ENCODE assay signal across 20 cellular contexts in genomic region chr5:135393691-135394090, GRCh38. TPM values are rescaled to one million over a fixed set of nuclear protein-coding genes. Genes with fewer than 3 reads are reported as not detected.
A peak's percentile ranks its signal among the peaks of the same experiment; 100 is the strongest.
DNase-seq lines count a peak whose midpoint lies in the region; ATAC-seq and TF ChIP-seq lines count a peak whose summit lies in the region.
"Had no signal": no experiment of that assay in that cellular context is flagged by ENCODE, and none has a peak within 500 bp of the region (broad histone marks: within the 10 kb centered on the region; RNA-seq: fewer than 3 reads in every experiment).

No MANE protein-coding gene starts in this region.

- H3K14ac ChIP-seq in IMR-90 (replicated peaks; ENCODE audit: low read depth, low read length), result peak overlapping the region; percentile 61

- no peak overlapping the region for H3K9ac ChIP-seq in IMR-90 (ENCODE audit: low read depth, low read length)

- peak overlapping the region; percentile 79; the same call in 1 of the 2 replicates for H3K18ac ChIP-seq in IMR-90 (ENCODE audit: low read depth, low read length)

- H2BK5ac ChIP-seq in IMR-90 (ENCODE audit: low read depth, low read length, poor library complexity, severe bottlenecking), result peak overlapping the region; percentile 58

- ATAC-seq in IMR-90 (ENCODE audit: low read depth), result peak; percentile 59
- ATAC-seq in central memory CD8-positive, alpha-beta T cell (replicated peaks; ENCODE audit: extremely low read depth, poor library complexity, severe bottlenecking), result no peak
- ATAC-seq in GM21528 (IDR thresholded peaks at IDR 0.05; ENCODE audit: low FRiP score, unreplicated experiment), result no peak
- ATAC-seq in GM18861 (IDR thresholded peaks at IDR 0.05; ENCODE audit: unreplicated experiment), result no peak
- no peak for ATAC-seq in HG02870 (IDR thresholded peaks at IDR 0.05; ENCODE audit: unreplicated experiment)

- peak overlapping the region; percentile 52 for H2BK20ac ChIP-seq in IMR-90 (ENCODE audit: low read depth, low read length)

- peak overlapping the region; percentile 63; the same call in 1 of the 2 replicates for H2AK5ac ChIP-seq in IMR-90 (ENCODE audit: low read depth, low read length)

- in situ Hi-C loops in IMR-90 (cut with MboI; ENCODE audit: low sequenced_read_pairs), result no loop called here

- no peaks in the 10 kb centered on the region for H3K9me3 ChIP-seq in IMR-90 (ENCODE audit: control insufficient read depth, insufficient read depth, low read length)
- H3K9me3 ChIP-seq in muscle layer of duodenum (ENCODE audit: control insufficient read depth in 1 of 2, low read length in 2 of 2), result no peaks in the 10 kb centered on the region
- H3K9me3 ChIP-seq: colonic mucosa had no signal

- peaks cover 80% of the 10 kb centered on the region for H3K4me1 Mint-ChIP-seq in central memory CD8-positive, alpha-beta T cell

- peak overlapping the region; percentile 1; the same call in 1 of the 2 replicates for H3K27ac ChIP-seq in IMR-90 (ENCODE audit: insufficient read depth, low read length)
- H3K27ac ChIP-seq in muscle layer of duodenum (ENCODE audit: low read length), result peak overlapping the region; percentile 62
- H3K27ac ChIP-seq: colonic mucosa, hepatocyte had no signal

- peak overlapping the region; percentile 34 for H4K91ac ChIP-seq in IMR-90 (ENCODE audit: insufficient read depth, low read depth, low read length)

- DNase-seq in AG09309 (ENCODE audit: low read depth) (peak; percentile 37), IMR-90 (peak; percentile 79), NCI-H1105 (lab: John Stamatoyannopoulos, UW) (no peak)
- DNase-seq in central memory CD8-positive, alpha-beta T cell (ENCODE audit: low spot score in 2 of 2), result no peak
- DNase-seq: activated CD4-positive, alpha-beta T cell treated with anti-CD3 and anti-CD28 coated beads, Interleukin-2, amount 10 ng/mL, durations not matched to agents 7 days and 5 days; activated T-cell treated with anti-CD3 and anti-CD28 coated beads, Interleukin-2, amount 50 U/mL, for 48 hours; amniotic stem cell; colonic mucosa; left cardiac atrium; NCI-H1417 treated with DMSO at 0.1 percent for 48 hours; NCI-H446 had no signal

- H3K56ac ChIP-seq in IMR-90 (ENCODE audit: extremely low read depth, insufficient read depth, low read length), result no peak overlapping the region

- TF ChIP-seq CTCF in AG09309 (IDR thresholded peaks at IDR 0.05; ENCODE audit: control insufficient read depth, insufficient read depth, low read depth, low read length, missing control alignments) (no peak), IMR-90 (conservative IDR thresholded peaks at IDR 0.05; ENCODE audit: low read depth, low read length) (no peak)

- peaks cover 19% of the 10 kb centered on the region for H3K36me3 Mint-ChIP-seq in central memory CD8-positive, alpha-beta T cell (ENCODE audit: insufficient read depth)

- H2AK9ac ChIP-seq in IMR-90 (replicated peaks; ENCODE audit: low read depth, low read length, poor library complexity), result no peak overlapping the region

- TF ChIP-seq POLR2A in IMR-90 (IDR thresholded peaks at IDR 0.05; ENCODE audit: low read depth, low read length), result no peak

- H2BK15ac ChIP-seq in IMR-90 (ENCODE audit: low read depth, low read length), result no peak overlapping the region

- peak overlapping the region in 1 of 2 experiments; percentile 38; a peak in 1 of 4 replicates for H4K8ac ChIP-seq in IMR-90 (ENCODE audit: low read depth in 2 of 2, low read length in 2 of 2)

- H3K9me3 Mint-ChIP-seq in central memory CD8-positive, alpha-beta T cell, result no peaks in the 10 kb centered on the region
- H3K9me3 Mint-ChIP-seq: activated CD4-positive, alpha-beta T cell treated with anti-CD3 and anti-CD28 coated beads, Interleukin-2, amount 10 ng/mL, durations not matched to agents 7 days and 5 days; IgD-negative memory B cell had no signal

- dilution Hi-C loops in IMR-90 (cut with HindIII; ENCODE audit: low sequenced_read_pairs, unreplicated experiment), result no loop called here

- H4K5ac ChIP-seq in IMR-90 (ENCODE audit: low read depth, low read length), result peak overlapping the region; percentile 18; the same call in 1 of the 2 replicates

- intact Hi-C loops in IMR-90 (cut with micrococcal nuclease), result loop anchor here (2.0 kb wide), 1 partner anchor 39 kb away; no protein-coding TSS in a partner anchor

- H3K9me1 ChIP-seq in IMR-90 (ENCODE audit: insufficient read depth, low read length), result peaks cover 58% of the 10 kb centered on the region

- H3K27ac Mint-ChIP-seq in central memory CD8-positive, alpha-beta T cell (ENCODE audit: low read depth), result peak overlapping the region; percentile 69
- H3K27ac Mint-ChIP-seq: activated CD4-positive, alpha-beta T cell treated with anti-CD3 and anti-CD28 coated beads, Interleukin-2, amount 10 ng/mL, durations not matched to agents 7 days and 5 days had no signal

- no peaks in the 10 kb centered on the region for H3K27me3 ChIP-seq in IMR-90 (ENCODE audit: control insufficient read depth, insufficient read depth, low read length)
- H3K27me3 ChIP-seq in muscle layer of duodenum (ENCODE audit: low read depth, low read length), result no peaks in the 10 kb centered on the region
- H3K27me3 ChIP-seq: colonic mucosa, hepatocyte had no signal

- H3K4me3 ChIP-seq in AG09309 (ENCODE audit: control insufficient read depth, low read depth, low read length) (no peak overlapping the region), IMR-90 (ENCODE audit: insufficient read depth, low read depth, low read length) (no peak overlapping the region), muscle layer of duodenum (ENCODE audit: low read depth in 1 of 2, low read length in 2 of 2) (no peak overlapping the region)
- H3K4me3 ChIP-seq: colonic mucosa, hepatocyte had no signal

- POLR2A ChIA-PET in IMR-90 (lab: Charles Lee; ENCODE audit: unreplicated experiment), result no interaction called here

- peak overlapping the region; percentile 31 for H2BK120ac ChIP-seq in IMR-90 (ENCODE audit: low read depth, low read length)

- H4K20me1 ChIP-seq in IMR-90 (ENCODE audit: insufficient read depth, low read length), result peaks cover 88% of the 10 kb centered on the region

- no CpG with 5 or more reads among the region's 3 CpGs for WGBS in IMR-90 (ENCODE audit: extremely low coverage in 2 of 2, insufficient read length in 1 of 2), 2 experiments

- H3K36me3 ChIP-seq in IMR-90 (ENCODE audit: control insufficient read depth, insufficient read depth, low read length) (peaks cover 4% of the 10 kb centered on the region), muscle layer of duodenum (ENCODE audit: control insufficient read depth in 1 of 2, insufficient read depth in 2 of 2, low read length in 2 of 2) (peaks cover 10 to 26% of the 10 kb centered on the region in 2 donors)
- H3K36me3 ChIP-seq: colonic mucosa had no signal

- H3K4ac ChIP-seq in IMR-90 (ENCODE audit: low read depth, low read length), result peak overlapping the region; percentile 66

- CTCF ChIA-PET in IMR-90 (lab: Yijun Ruan, JAX), result interaction anchor here (1.0 kb wide), 1 partner anchor 40 kb away, joined by 3 read pairs; no protein-coding TSS in a partner anchor

- no peaks in the 10 kb centered on the region for H3K27me3 Mint-ChIP-seq in central memory CD8-positive, alpha-beta T cell
- H3K27me3 Mint-ChIP-seq: activated CD4-positive, alpha-beta T cell treated with anti-CD3 and anti-CD28 coated beads, Interleukin-2, amount 10 ng/mL, durations not matched to agents 7 days and 5 days had no signal

- 0 out of 2 replicates have a peak overlapping the region, but pooled peaks have one; percentile 39 for H3K23ac ChIP-seq in IMR-90 (ENCODE audit: low read depth, low read length)

- H3K4me1 ChIP-seq in IMR-90 (ENCODE audit: control insufficient read depth, insufficient read depth, low read length) (peaks cover 45% of the 10 kb centered on the region), muscle layer of duodenum (ENCODE audit: control insufficient read depth in 1 of 2, insufficient read depth in 2 of 2, low read length in 2 of 2) (peaks cover 30 to 62% of the 10 kb centered on the region in 2 donors)

- no TSS peak for BruUV-seq in IMR-90 (replicated peaks; lab: Mats Ljungman, UMichigan)

- peak overlapping the region; percentile 66 for H3K4me2 ChIP-seq in IMR-90 (ENCODE audit: low read depth, low read length)
- H3K4me2 ChIP-seq: hepatocyte had no signal

- H3K4me3 Mint-ChIP-seq in central memory CD8-positive, alpha-beta T cell, result no peak overlapping the region
- H3K4me3 Mint-ChIP-seq: activated CD4-positive, alpha-beta T cell treated with anti-CD3 and anti-CD28 coated beads, Interleukin-2, amount 10 ng/mL, durations not matched to agents 7 days and 5 days had no signal

- H3K79me1 ChIP-seq in IMR-90 (ENCODE audit: low read depth in 1 of 2, low read length in 2 of 2), result peaks cover 22 to 92% of the 10 kb centered on the region in 2 experiments

- no peak for TF ChIP-seq RAD21 in IMR-90 (IDR thresholded peaks at IDR 0.05; ENCODE audit: low read length)

- H2AFZ ChIP-seq in IMR-90 (replicated peaks; ENCODE audit: low read length, poor library complexity), result peak overlapping the region; percentile 24
- H2AFZ ChIP-seq: hepatocyte had no signal

TF ChIP-seq in IMR-90, 13 proteins besides CTCF, POLR2A, EP300 and RAD21:
- TF ChIP-seq FOS (IDR thresholded peaks at IDR 0.05; ENCODE audit: low read depth, low read length), result peak; percentile 77
- no peak for TF ChIP-seq RFX5 (IDR thresholded peaks at IDR 0.05; ENCODE audit: low read depth, low read length)

RNA-seq across cellular contexts. Expression of gene MACROH2A1, which starts 5.3 kb away (rescaled TPM):
- total RNA-seq in IMR-90 (2012; rRNA removed), result 126 and 141 TPM in 2 replicates
- polyA plus RNA-seq in IMR-90 (2012; rRNA removed), result 122 and 132 TPM in 2 replicates
- polyA plus RNA-seq in IMR-90 (2012; cell fraction: cytosol; rRNA removed), result 111 and 126 TPM in 2 replicates
- polyA plus RNA-seq in IMR-90 (2012; cell fraction: nucleus; rRNA removed; ENCODE audit: low replicate concordance), result 211 and 389 TPM in 2 replicates

RNA-seq across cellular contexts. Expression of gene DCANP1, which starts 53.5 kb away (rescaled TPM):
- total RNA-seq in IMR-90 (2012; rRNA removed), result not detected in 2 replicates
- polyA plus RNA-seq in IMR-90 (2012; rRNA removed), result not detected in 2 replicates
- not detected in 2 replicates for polyA plus RNA-seq in IMR-90 (2012; cell fraction: cytosol; rRNA removed)
- polyA plus RNA-seq in IMR-90 (2012; cell fraction: nucleus; rRNA removed; ENCODE audit: low replicate concordance), result not detected in 2 replicates
- total RNA-seq: activated CD4-positive, alpha-beta T cell treated with anti-CD3 and anti-CD28 coated beads, Interleukin-2, amount 10 ng/mL, durations not matched to agents 7 days and 5 days; colonic mucosa; hepatocyte; left cardiac atrium; myocyte; renal cortical epithelial cell; SK-MEL-5 had no signal
- polyA plus RNA-seq: hepatocyte, IgD-negative memory B cell had no signal

RNA-seq across cellular contexts. Expression of gene TIFAB, which starts 58.5 kb away (rescaled TPM):
- not detected in 2 replicates for total RNA-seq in IMR-90 (2012; rRNA removed)
- polyA plus RNA-seq in IMR-90 (2012; rRNA removed), result not detected in 2 replicates
- polyA plus RNA-seq in IMR-90 (2012; cell fraction: cytosol; rRNA removed), result not detected in 2 replicates
- polyA plus RNA-seq in IMR-90 (2012; cell fraction: nucleus; rRNA removed; ENCODE audit: low replicate concordance), result not detected in 2 replicates
- total RNA-seq: activated CD4-positive, alpha-beta T cell treated with anti-CD3 and anti-CD28 coated beads, Interleukin-2, amount 10 ng/mL, durations not matched to agents 7 days and 5 days; hepatocyte; left cardiac atrium; myocyte; renal cortical epithelial cell; SK-MEL-5 had no signal
- polyA plus RNA-seq: hepatocyte, IgD-negative memory B cell had no signal

Comparison
In these comparisons a context has a peak if more than half of its experiments do, and no peak if none do; other contexts are left out.
1. DNase-seq: peak in AG09309 (single experiment) and IMR-90 (single experiment); none in central memory CD8-positive, alpha-beta T cell (0 of 2) and NCI-H1105 (single experiment).